ENCODE assay signal across 11 cellular contexts in the genomic region with DNA sequence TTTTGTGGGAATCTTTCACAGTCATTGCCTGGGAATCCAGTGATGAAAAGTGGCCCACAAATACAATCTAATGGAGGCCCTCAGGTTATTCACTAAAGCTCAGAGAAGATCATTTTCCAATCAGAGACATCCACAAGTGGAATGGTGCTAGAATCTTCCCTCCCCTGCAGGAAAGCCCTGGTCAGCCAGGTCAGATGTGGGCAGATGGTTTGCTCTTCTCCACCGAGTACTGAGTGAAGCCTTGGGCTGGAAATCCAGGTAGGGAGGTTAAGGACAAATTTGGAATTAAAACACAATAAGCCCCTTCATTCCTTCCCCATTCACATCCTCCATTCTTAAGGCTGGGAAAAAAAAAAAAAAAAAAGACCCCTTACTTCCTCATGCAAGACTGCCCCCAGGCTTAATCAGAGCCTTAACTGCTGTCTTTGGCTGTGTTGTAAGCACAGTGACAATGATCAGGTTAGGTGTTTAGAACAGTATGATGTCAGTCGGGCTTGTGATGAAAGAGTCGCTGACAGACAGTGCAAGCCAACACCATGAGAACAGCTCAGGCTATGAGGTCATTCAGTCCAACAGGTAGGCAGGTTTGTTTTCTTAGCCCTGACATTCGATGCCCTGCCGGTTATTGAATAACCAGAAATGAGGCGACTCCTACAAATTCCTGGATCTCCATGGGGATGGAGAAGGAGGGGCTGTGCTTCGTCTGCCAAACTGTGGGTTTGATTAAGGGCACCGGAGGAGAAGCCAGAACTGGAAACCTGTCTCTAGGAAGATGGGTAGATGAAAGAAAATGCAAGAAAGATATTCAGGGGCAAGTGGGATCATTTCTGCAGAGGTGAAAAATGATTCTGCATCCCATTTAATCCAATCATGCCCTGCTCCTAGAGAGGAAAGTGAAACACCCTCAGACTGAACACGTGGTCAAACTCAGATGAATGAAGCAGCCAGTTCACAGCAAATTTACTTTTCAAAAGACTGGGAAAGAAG. TPM values are rescaled to one million over a fixed set of nuclear protein-coding genes. Genes with fewer than 3 reads are reported as not detected.
A peak's percentile ranks its signal among the peaks of the same experiment; 100 is the strongest.
DNase-seq lines count a peak whose midpoint lies in the region; ATAC-seq and TF ChIP-seq lines count a peak whose summit lies in the region.
"Had no signal": no experiment of that assay in that cellular context is flagged by ENCODE, and none has a peak within 500 bp of the region (broad histone marks: within the 10 kb centered on the region; RNA-seq: fewer than 3 reads in every experiment).

No MANE protein-coding gene starts in this region.

- intact Hi-C loops in stomach (cut with DNase I; ENCODE audit: low total_unique reads), result no loop called here

- DNase-seq in NCI-H2081 (lab: John Stamatoyannopoulos, UW), result peak; percentile 69 to 84
- no peak for DNase-seq in NCI-H2081 treated with DMSO at 0.1 percent for 48 hours (lab: John Stamatoyannopoulos, UW)
- peak; percentile 61 for DNase-seq in NCI-H748 treated with DMSO at 0.1 percent for 48 hours (lab: John Stamatoyannopoulos, UW)
- peak; percentile 30 for DNase-seq in iris pigment epithelial cell (ENCODE audit: low read depth)
- DNase-seq in stomach, result peak; percentile 75
- no peak for DNase-seq in SHP77 treated with DMSO at 0.1 percent for 48 hours (lab: John Stamatoyannopoulos, UW)
- DNase-seq: NCI-H524 treated with DMSO at 0.1 percent for 48 hours; stimulated activated CD4-positive, alpha-beta T cell treated with anti-CD3 and anti-CD28 coated beads, Interleukin-1b, Interleukin-23, amount 100 ng/mL, for 48 hours had no signal

- TF ChIP-seq EP300 in stomach (IDR thresholded peaks at IDR 0.05) (no peak), gastroesophageal sphincter (IDR thresholded peaks at IDR 0.05) (no peak)

- H3K36me3 ChIP-seq in stomach (no peaks in the 10 kb centered on the region), gastroesophageal sphincter (no peaks in the 10 kb centered on the region)
- H3K36me3 ChIP-seq: tibial nerve had no signal

- H3K9me3 ChIP-seq in stomach (no peaks in the 10 kb centered on the region), gastroesophageal sphincter (no peaks in the 10 kb centered on the region)
- H3K9me3 ChIP-seq: tibial nerve had no signal

- no peak overlapping the region for H3K4me3 ChIP-seq in stomach
- H3K4me3 ChIP-seq in gastroesophageal sphincter, result no peak overlapping the region
- H3K4me3 ChIP-seq: tibial nerve had no signal

- H3K27ac ChIP-seq in stomach (peak overlapping the region; percentile 65 to 75 (median 72)), gastroesophageal sphincter (no peak overlapping the region)
- H3K27ac ChIP-seq: tibial nerve had no signal

- TF ChIP-seq POLR2A in stomach (IDR thresholded peaks at IDR 0.05), result no peak
- TF ChIP-seq POLR2A in gastroesophageal sphincter (IDR thresholded peaks at IDR 0.05), result no peak

- 20 to 47% (median 25%) methylated on average over 9 of the region's 9 CpGs for WGBS in stomach, 5 donors
- WGBS in gastroesophageal sphincter (ENCODE audit: low coverage in 1 of 2), 2 donors, result 31 to 46% methylated on average over 5 to 9 of the region's 9 CpGs

- TF ChIP-seq CTCF in stomach (IDR thresholded peaks at IDR 0.05) (no peak), gastroesophageal sphincter (IDR thresholded peaks at IDR 0.05) (no peak)

- H3K27me3 ChIP-seq in stomach, result peaks cover 0 to 3% (median 0%) of the 10 kb centered on the region in 3 donors
- H3K27me3 ChIP-seq in gastroesophageal sphincter, result peaks cover under 1% of the 10 kb centered on the region
- H3K27me3 ChIP-seq: tibial nerve had no signal

- H3K4me1 ChIP-seq in stomach (peaks cover 8 to 40% (median 24%) of the 10 kb centered on the region in 4 donors), gastroesophageal sphincter (peaks cover 0 to 8% (median 0%) of the 10 kb centered on the region in 3 donors)

- ATAC-seq in gastroesophageal sphincter (no peak), HG03439 (IDR thresholded peaks at IDR 0.05; ENCODE audit: unreplicated experiment) (no peak)

RNA-seq across cellular contexts. Expression of a gene that starts 23.5 kb away (rescaled TPM):
- total RNA-seq in stomach, result 100 to 1,000 TPM in 1 of 5 donors, 10 to 100 TPM in 3, 1 to 10 TPM in 1; 4.7 to 101 (median 43.1) TPM
- polyA plus RNA-seq in stomach, result 10 to 100 TPM; 20.5 to 54.5 (median 41.3) TPM
- 10 to 100 TPM in 3 of 4 donors, 1 to 10 TPM in 1; 9.6 to 31.5 (median 15.4) TPM for total RNA-seq in gastroesophageal sphincter

Comparison
In these comparisons a context has a peak if more than half of its experiments do, and no peak if none do; other contexts are left out.
1. DNase-seq: peak in NCI-H2081 (2 of 2), NCI-H748 treated with DMSO at 0.1 percent for 48 hours (single experiment), iris pigment epithelial cell (single experiment) and stomach (single experiment); none in NCI-H2081 treated with DMSO at 0.1 percent for 48 hours (single experiment) and SHP77 treated with DMSO at 0.1 percent for 48 hours (single experiment).
2. H3K27ac ChIP-seq: peak in stomach (5 of 5); none in gastroesophageal sphincter (0 of 4).